In the genomic region with DNA sequence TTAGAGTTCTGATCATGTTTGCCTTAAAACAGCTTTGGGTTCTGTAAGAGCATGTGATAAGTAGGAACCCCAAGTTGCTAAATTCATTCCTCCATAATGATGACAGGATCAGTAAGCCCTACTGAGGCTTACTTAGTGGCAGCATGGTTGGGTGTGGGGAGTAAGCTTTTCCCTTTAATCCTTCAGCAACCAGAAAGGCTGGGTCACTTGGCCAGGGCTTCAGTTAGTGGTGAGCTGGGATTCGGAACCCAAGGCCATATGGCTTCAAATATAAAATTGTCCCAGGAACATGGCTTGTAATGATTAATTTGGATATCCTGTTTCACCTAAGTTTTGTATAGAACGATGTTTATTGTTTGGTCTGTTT, we compare ENCODE assay signal across 8 cellular contexts. TPM values are rescaled to one million over a fixed set of nuclear protein-coding genes. Genes with fewer than 3 reads are reported as not detected.
A peak's percentile ranks its signal among the peaks of the same experiment; 100 is the strongest.
DNase-seq lines count a peak whose midpoint lies in the region; ATAC-seq and TF ChIP-seq lines count a peak whose summit lies in the region.

No MANE protein-coding gene starts in this region.

- H3K27me3 ChIP-seq in SJSA1 (replicated peaks) (peaks cover 5% of the 10 kb centered on the region), esophagus squamous epithelium (no peaks in the 10 kb centered on the region), neural progenitor cell (peaks cover 38% of the 10 kb centered on the region)

- H3K36me3 Mint-ChIP-seq in activated naive CD4-positive, alpha-beta T cell treated with anti-CD3 and anti-CD28 coated beads, Interleukin-2, amount 10 ng/mL, durations not matched to agents 7 days and 5 days: peaks cover 11% of the 10 kb centered on the region
- H3K36me3 Mint-ChIP-seq in neural progenitor cell: peaks cover 16% of the 10 kb centered on the region

- peaks cover 27% of the 10 kb centered on the region for H3K4me1 Mint-ChIP-seq in activated naive CD4-positive, alpha-beta T cell treated with anti-CD3 and anti-CD28 coated beads, Interleukin-2, amount 10 ng/mL, durations not matched to agents 7 days and 5 days
- peaks cover 10% of the 10 kb centered on the region for H3K4me1 Mint-ChIP-seq in neural progenitor cell

- peak overlapping the region; percentile 93 for H3K27ac Mint-ChIP-seq in activated naive CD4-positive, alpha-beta T cell treated with anti-CD3 and anti-CD28 coated beads, Interleukin-2, amount 10 ng/mL, durations not matched to agents 7 days and 5 days
- peak overlapping the region; percentile 9 for H3K27ac Mint-ChIP-seq in neural progenitor cell

- H3K4me3 ChIP-seq in SJSA1 (peak overlapping the region; percentile 78), esophagus squamous epithelium (peak overlapping the region; percentile 64 to 90 (median 86)), neural progenitor cell (peak overlapping the region; percentile 97)

- H3K4me1 ChIP-seq in SJSA1 (replicated peaks) (peaks cover 8% of the 10 kb centered on the region), esophagus squamous epithelium (peaks cover 4 to 24% (median 7%) of the 10 kb centered on the region in 3 donors), neural progenitor cell (peaks cover 4% of the 10 kb centered on the region)

- no peaks in the 10 kb centered on the region for H3F3A ChIP-seq in neural progenitor cell (ENCODE audit: low read depth)

- H3K27ac ChIP-seq in SJSA1 (peak overlapping the region; percentile 68), esophagus squamous epithelium (peak overlapping the region; percentile 82 to 93 (median 90)), neural progenitor cell (no peak overlapping the region)

- peak overlapping the region; percentile 100 for H2AFZ ChIP-seq in neural progenitor cell (replicated peaks)

- H3K36me3 ChIP-seq in SJSA1 (0 out of 2 replicates have a peak, but pooled peaks cover 6% of the 10 kb centered on the region), esophagus squamous epithelium (no peaks in the 10 kb centered on the region), neural progenitor cell (no peaks in the 10 kb centered on the region)

- DNase-seq in activated naive CD4-positive, alpha-beta T cell treated with anti-CD3 and anti-CD28 coated beads, Interleukin-2, amount 10 ng/mL, durations not matched to agents 7 days and 5 days: no peak
- no peak for DNase-seq in activated naive CD4-positive, alpha-beta T cell treated with Interleukin-2 at 50 U/mL for 16 hours
- DNase-seq in SJSA1 (ENCODE audit: low read depth in 1 of 2, low spot score in 2 of 2) (no peak), esophagus squamous epithelium (lab: John Stamatoyannopoulos, UW) (no peak), neural progenitor cell (ENCODE audit: low spot score) (peak; percentile 23), NCI-H2227 treated with DMSO at 0.1 percent for 48 hours (lab: John Stamatoyannopoulos, UW) (no peak), occipital lobe (lab: John Stamatoyannopoulos, UW) (no peak)

- no peak for TF ChIP-seq POLR2A in esophagus squamous epithelium (IDR thresholded peaks at IDR 0.05)

- H3K4me3 Mint-ChIP-seq in activated naive CD4-positive, alpha-beta T cell treated with anti-CD3 and anti-CD28 coated beads, Interleukin-2, amount 10 ng/mL, durations not matched to agents 7 days and 5 days: peak overlapping the region; percentile 95
- peak overlapping the region; percentile 100 for H3K4me3 Mint-ChIP-seq in neural progenitor cell

- peaks cover 24% of the 10 kb centered on the region for H3K79me2 ChIP-seq in neural progenitor cell (ENCODE audit: low read depth)

- peak overlapping the region; percentile 79 for H3K4me2 ChIP-seq in neural progenitor cell

- CTCF ChIA-PET in activated naive CD4-positive, alpha-beta T cell treated with anti-CD3 and anti-CD28 coated beads, Interleukin-2, amount 10 ng/mL, durations not matched to agents 7 days and 5 days (lab: Charles Lee): interaction anchor here (1.1 to 1.6 kb wide), 4 partner anchors 15 to 102 kb away, joined by 4 to 6 read pairs (median 6); no protein-coding TSS in a partner anchor

- intact Hi-C loops in esophagus squamous epithelium (cut with DNase I): no loop called here

- H3K9ac ChIP-seq in neural progenitor cell: no peak overlapping the region

- H3K9me3 ChIP-seq in SJSA1 (replicated peaks) (no peaks in the 10 kb centered on the region), esophagus squamous epithelium (no peaks in the 10 kb centered on the region), neural progenitor cell (ENCODE audit: low read depth) (peaks cover 2% of the 10 kb centered on the region)

- ATAC-seq in HG02938 (IDR thresholded peaks at IDR 0.05; ENCODE audit: unreplicated experiment): peak; percentile 14

- no peaks in the 10 kb centered on the region for H4K20me1 ChIP-seq in neural progenitor cell (ENCODE audit: low read depth)

- no peak for TF ChIP-seq CTCF in esophagus squamous epithelium (IDR thresholded peaks at IDR 0.05)
- no peak for TF ChIP-seq CTCF in neural progenitor cell (IDR thresholded peaks at IDR 0.05)

- no peaks in the 10 kb centered on the region for H3K9me3 Mint-ChIP-seq in activated naive CD4-positive, alpha-beta T cell treated with anti-CD3 and anti-CD28 coated beads, Interleukin-2, amount 10 ng/mL, durations not matched to agents 7 days and 5 days
- H3K9me3 Mint-ChIP-seq in neural progenitor cell: peaks cover 9% of the 10 kb centered on the region

- peaks cover 26% of the 10 kb centered on the region for H3K27me3 Mint-ChIP-seq in activated naive CD4-positive, alpha-beta T cell treated with anti-CD3 and anti-CD28 coated beads, Interleukin-2, amount 10 ng/mL, durations not matched to agents 7 days and 5 days
- H3K27me3 Mint-ChIP-seq in neural progenitor cell (ENCODE audit: insufficient read depth, low read depth): peaks cover 3% of the 10 kb centered on the region

- 43 to 50% methylated on average over 2 of the region's 2 CpGs for WGBS in esophagus squamous epithelium, 2 donors

RNA-seq across cellular contexts. Expression of a gene that starts 0.8 kb away (rescaled TPM):
- 6.0 and 15.9 TPM in 2 replicates for total RNA-seq in SJSA1 (2014; rRNA removed; shearing (Covaris generic))
- 10 to 100 TPM in 2 of 4 donors, 1 to 10 TPM in 2; 7.1 to 15.1 (median 10.8) TPM for total RNA-seq in esophagus squamous epithelium
- total RNA-seq in neural progenitor cell (ENCODE audit: low replicate concordance): 11.4 and 13.4 TPM in 2 replicates
- total RNA-seq in occipital lobe: 2.3 TPM
